ENCODE assay signal across 31 cellular contexts in the genomic region with DNA sequence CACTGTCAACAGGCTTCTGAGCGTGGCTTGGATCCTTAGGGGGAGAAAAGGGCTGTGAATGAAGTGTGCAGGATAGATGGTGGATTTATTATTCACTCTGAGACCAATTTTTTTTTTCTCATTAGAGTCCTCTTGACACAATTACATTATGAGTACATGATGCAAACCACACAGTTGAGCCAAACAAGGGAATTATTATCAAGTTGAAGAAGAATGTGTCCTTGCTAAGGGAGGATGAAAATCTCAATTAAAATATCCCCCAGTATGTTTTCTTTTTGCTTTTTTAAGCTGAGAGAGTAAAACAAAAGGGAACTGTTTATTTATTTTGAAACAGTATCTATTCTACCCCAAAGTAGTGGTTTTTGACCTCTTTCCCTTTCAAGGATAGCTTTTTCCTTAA.
"Had no signal": no experiment of that assay in that cellular context is flagged by ENCODE, and none has a peak within 500 bp of the region (broad histone marks: within the 10 kb centered on the region; RNA-seq: fewer than 3 reads in every experiment).

No MANE protein-coding gene starts in this region.

- H3K27ac Mint-ChIP-seq: activated B cell treated with CpG ODN at 0.5 μM for 24 hours; activated CD8-positive, alpha-beta T cell treated with anti-CD3 and anti-CD28 coated beads for 36 hours; activated naive CD8-positive, alpha-beta T cell; activated T-helper 17 cell treated with anti-CD3 and anti-CD28 coated beads, Interleukin-2, amount 50 U/mL, for 72 hours; T-helper 17 cell; T-helper 2 cell treated with Interferon-gamma antibody and Interleukin-4, amounts not matched to agents 5 μg/mL and 100 μg/mL, for 36 hours had no signal

- H3K27ac ChIP-seq: adrenal gland, body of pancreas, colonic mucosa, epithelial cell of prostate, esophagus squamous epithelium, foreskin keratinocyte, gastroesophageal sphincter, heart right ventricle, WERI-Rb-1 had no signal

- H3K36me3 ChIP-seq: colonic mucosa had no signal

- H3K27me3 Mint-ChIP-seq: activated B cell treated with CpG ODN at 0.5 μM for 24 hours; activated CD8-positive, alpha-beta T cell treated with anti-CD3 and anti-CD28 coated beads for 36 hours; activated naive CD8-positive, alpha-beta T cell; activated T-helper 17 cell treated with anti-CD3 and anti-CD28 coated beads, Interleukin-2, amount 50 U/mL, for 72 hours had no signal

- H3K4me3 ChIP-seq: adrenal gland, body of pancreas, colonic mucosa, esophagus squamous epithelium, gastroesophageal sphincter, heart right ventricle had no signal

- H3K9me3 ChIP-seq: adrenal gland, body of pancreas, colonic mucosa, esophagus squamous epithelium, gastroesophageal sphincter, heart right ventricle had no signal

- H3K4me1 ChIP-seq: body of pancreas, colonic mucosa, esophagus squamous epithelium, foreskin keratinocyte, gastroesophageal sphincter had no signal

- H3K9me3 Mint-ChIP-seq: activated B cell treated with CpG ODN at 0.5 μM for 24 hours; activated CD8-positive, alpha-beta T cell treated with anti-CD3 and anti-CD28 coated beads for 36 hours; activated T-cell treated with anti-CD3 and anti-CD28 coated beads, Interleukin-2, amount 50 U/mL, for 4 hours; activated T-helper 17 cell treated with anti-CD3 and anti-CD28 coated beads, Interleukin-2, amount 50 U/mL, for 72 hours; T-helper 2 cell treated with Interferon-gamma antibody and Interleukin-4, amounts not matched to agents 5 μg/mL and 100 μg/mL, for 36 hours had no signal

- H3K4me1 Mint-ChIP-seq: activated B cell treated with CpG ODN at 0.5 μM for 24 hours; activated T-helper 17 cell treated with anti-CD3 and anti-CD28 coated beads, Interleukin-2, amount 50 U/mL, for 72 hours; T-helper 17 cell had no signal

- DNase-seq: activated B cell treated with CpG ODN at 0.5 μM for 24 hours; activated CD4-positive, alpha-beta T cell treated with anti-CD3 and anti-CD28 coated beads for 48 hours; activated CD4-positive, alpha-beta T cell treated with anti-CD3 and anti-CD28 coated beads, Interleukin-2, amount 50 U/mL, for 1 hour; activated CD4-positive, alpha-beta T cell treated with anti-CD3 and anti-CD28 coated beads, Interleukin-2, amount 50 U/mL, for 48 hours; activated CD8-positive, alpha-beta memory T cell treated with anti-CD3 and anti-CD28 coated beads for 24 hours; activated CD8-positive, alpha-beta T cell treated with anti-CD3 and anti-CD28 coated beads for 36 hours; activated effector memory CD4-positive, alpha-beta T cell treated with Interleukin-2 at 50 U/mL for 16 hours; activated gamma-delta T cell treated with Interleukin-2 at 50 U/mL for 16 hours; activated naive CD4-positive, alpha-beta T cell treated with anti-CD3 and anti-CD28 coated beads, Interleukin-2, amount 50 U/mL, for 16 hours; activated naive CD4-positive, alpha-beta T cell treated with Interleukin-2 at 50 U/mL for 16 hours; activated T-cell treated with anti-CD3 and anti-CD28 coated beads, Interleukin-2, amount 50 U/mL, for 4 hours; adrenal gland; amygdala; aorta; body of pancreas; central memory CD4-positive, alpha-beta T cell; cerebellar nuclear complex; colonic mucosa; effector CD8-positive, alpha-beta T cell; esophagus squamous epithelium; foreskin keratinocyte; heart right ventricle; T-helper 1 cell; T-helper 17 cell; T1000; WERI-Rb-1 had no signal

- H3K4me3 Mint-ChIP-seq: activated B cell treated with CpG ODN at 0.5 μM for 24 hours; activated CD8-positive, alpha-beta T cell treated with anti-CD3 and anti-CD28 coated beads for 36 hours; activated naive CD8-positive, alpha-beta T cell; activated T-cell treated with anti-CD3 and anti-CD28 coated beads, Interleukin-2, amount 50 U/mL, for 4 hours; activated T-helper 17 cell treated with anti-CD3 and anti-CD28 coated beads, Interleukin-2, amount 50 U/mL, for 72 hours; T-helper 17 cell; T-helper 2 cell treated with Interferon-gamma antibody and Interleukin-4, amounts not matched to agents 5 μg/mL and 100 μg/mL, for 36 hours had no signal
